Comparison of ENCODE assay signal across 8 cellular contexts in genomic region chr20:17969276-17969883, GRCh38. TPM values are rescaled to one million over a fixed set of nuclear protein-coding genes. Genes with fewer than 3 reads are reported as not detected.
DNase-seq lines count a peak whose midpoint lies in the region; FAIRE-seq and TF ChIP-seq lines count a peak whose summit lies in the region.

No MANE protein-coding gene starts in this region.

- peaks cover 25% of the 10 kb centered on the region for H3F3A ChIP-seq in neural progenitor cell (ENCODE audit: low read depth)

- peaks cover 63% of the 10 kb centered on the region for H3K4me1 Mint-ChIP-seq in neural progenitor cell

- H2AFZ ChIP-seq in neural progenitor cell (replicated peaks): peak overlapping the region; percentile 62

- H3K27ac Mint-ChIP-seq in neural progenitor cell: peak overlapping the region; percentile 92

- no peaks in the 10 kb centered on the region for H3K27me3 Mint-ChIP-seq in neural progenitor cell (ENCODE audit: insufficient read depth, low read depth)

- H3K27ac ChIP-seq in neural progenitor cell: peak overlapping the region; percentile 100

- H3K36me3 ChIP-seq in neural progenitor cell: peaks cover 3% of the 10 kb centered on the region

- H3K27me3 ChIP-seq in neural progenitor cell: no peaks in the 10 kb centered on the region

- TF ChIP-seq CTCF in LNCaP clone FGC (IDR thresholded peaks at IDR 0.05; ENCODE audit: control insufficient read depth, extremely low read depth, insufficient read depth) (no peak), neural progenitor cell (IDR thresholded peaks at IDR 0.05) (no peak)

- peak; percentile 41 for TF ChIP-seq POLR2A in H54 (IDR thresholded peaks at IDR 0.05; ENCODE audit: low read depth, low read length)

- no peaks in the 10 kb centered on the region for H3K9me3 Mint-ChIP-seq in neural progenitor cell

- peaks cover 39% of the 10 kb centered on the region for H3K4me1 ChIP-seq in neural progenitor cell

- no peak for FAIRE-seq in H54 (lab: Jason Lieb, UNC)

- H3K4me2 ChIP-seq in neural progenitor cell: peak overlapping the region; percentile 95

- peak; percentile 47 for DNase-seq in NCI-H345 (lab: John Stamatoyannopoulos, UW)
- DNase-seq in NCI-H345 treated with DMSO at 0.1 percent for 48 hours (lab: John Stamatoyannopoulos, UW; ENCODE audit: unreplicated experiment): no peak
- DNase-seq in H54 (ENCODE audit: insufficient read length, low spot score): no peak
- DNase-seq in LNCaP clone FGC (ENCODE audit: low read depth): no peak
- peak; percentile 10 to 13 for DNase-seq in activated CD4-positive, alpha-beta T cell treated with anti-CD3 and anti-CD28 coated beads, Interleukin-2, amount 50 U/mL, for 4 hours
- peak; percentile 47 for DNase-seq in fibroblast of peridontal ligament (ENCODE audit: extremely low read depth)
- DNase-seq in neural progenitor cell (ENCODE audit: low spot score): peak; percentile 75
- no peak for DNase-seq in GM19240 (ENCODE audit: insufficient read length, low spot score)

- H3K79me2 ChIP-seq in neural progenitor cell (ENCODE audit: low read depth): peaks cover 97% of the 10 kb centered on the region

- no peaks in the 10 kb centered on the region for H3K9me3 ChIP-seq in neural progenitor cell (ENCODE audit: low read depth)

- peak overlapping the region; percentile 93 for H3K4me3 Mint-ChIP-seq in neural progenitor cell

- peaks cover 9% of the 10 kb centered on the region for H3K36me3 Mint-ChIP-seq in neural progenitor cell

- peak overlapping the region; percentile 95 for H3K9ac ChIP-seq in neural progenitor cell

- H3K4me3 ChIP-seq in LNCaP clone FGC (ENCODE audit: low read depth, low read length): peak overlapping the region; percentile 93
- H3K4me3 ChIP-seq in neural progenitor cell: peak overlapping the region; percentile 88

- peaks cover 68% of the 10 kb centered on the region for H4K20me1 ChIP-seq in neural progenitor cell (ENCODE audit: low read depth)

RNA-seq across cellular contexts. Expression of gene MGME1, which starts 0.6 kb away (rescaled TPM):
- total RNA-seq in neural progenitor cell (ENCODE audit: low replicate concordance): 57.2 and 87.2 TPM in 2 replicates

RNA-seq across cellular contexts. Expression of gene SNX5, which starts 0.8 kb away (rescaled TPM):
- total RNA-seq in neural progenitor cell (ENCODE audit: low replicate concordance): 156 and 226 TPM in 2 replicates

Comparison
In these comparisons a context has a peak if more than half of its experiments do, and no peak if none do; other contexts are left out.
1. DNase-seq: peak in NCI-H345 (single experiment), activated CD4-positive, alpha-beta T cell treated with anti-CD3 and anti-CD28 coated beads, Interleukin-2, amount 50 U/mL, for 4 hours (2 of 2), fibroblast of peridontal ligament (single experiment) and neural progenitor cell (single experiment); none in NCI-H345 treated with DMSO at 0.1 percent for 48 hours (single experiment), H54 (single experiment), LNCaP clone FGC (single experiment) and GM19240 (single experiment).